Comparison of ENCODE assay signal across 8 cellular contexts in the genomic region with DNA sequence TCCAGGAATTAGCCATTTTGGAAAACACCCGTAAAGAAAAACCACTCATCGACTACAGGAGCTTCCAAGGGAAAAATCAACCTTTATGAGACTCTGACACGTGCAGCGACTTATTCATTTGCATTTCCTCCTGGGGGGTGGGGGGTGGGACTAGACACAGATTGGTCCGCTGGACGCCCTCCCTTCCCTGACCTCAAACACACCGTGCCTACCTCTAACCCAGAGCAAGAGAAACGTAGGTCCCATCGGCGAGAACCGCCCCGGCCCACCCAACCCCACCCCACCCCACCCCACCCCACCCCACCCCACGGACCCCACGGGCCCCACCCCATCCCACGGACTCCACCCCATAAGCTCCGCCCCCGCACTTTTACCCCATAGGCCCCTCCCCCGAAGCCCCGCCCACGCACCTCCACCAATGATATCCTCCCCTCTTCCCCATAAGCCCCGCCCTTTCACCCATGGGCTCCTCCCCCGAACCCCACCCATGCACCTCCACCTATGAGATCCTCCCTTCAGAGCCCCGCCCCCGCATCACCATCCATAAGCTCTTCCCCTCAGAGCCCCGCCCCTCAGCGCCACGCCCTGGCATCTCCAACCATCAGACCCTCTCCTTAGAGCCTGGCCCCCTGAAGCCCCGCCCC. TPM values are rescaled to one million over a fixed set of nuclear protein-coding genes. Genes with fewer than 3 reads are reported as not detected.
DNase-seq lines count a peak whose midpoint lies in the region; ATAC-seq, FAIRE-seq and TF ChIP-seq lines count a peak whose summit lies in the region.

No MANE protein-coding gene starts in this region.

- peaks cover 29% of the 10 kb centered on the region for H3K79me2 ChIP-seq in keratinocyte (ENCODE audit: control insufficient read depth, insufficient read depth, low read length)

- dilution Hi-C loops in keratinocyte (cut with MboI; ENCODE audit: extremely low pct_ligation_motif_present, low sequenced_read_pairs): no loop called here

- no peaks in the 10 kb centered on the region for H3K9me3 ChIP-seq in keratinocyte (ENCODE audit: control insufficient read depth, low read depth, low read length)

- no peaks in the 10 kb centered on the region for H3K27me3 ChIP-seq in keratinocyte (ENCODE audit: control insufficient read depth, extremely low read depth, insufficient read depth, low read length)

- FAIRE-seq in keratinocyte (lab: Jason Lieb, UNC): no peak

- peak overlapping the region; percentile 88 for H3K4me3 Mint-ChIP-seq in T-helper 2 cell treated with Interferon-gamma antibody and Interleukin-4, amounts not matched to agents 5 μg/mL and 100 μg/mL, for 36 hours
- H3K4me3 Mint-ChIP-seq in activated T-helper 2 cell treated with anti-CD3 and anti-CD28 coated beads, Interferon-gamma antibody, Interleukin-2, Interleukin-4, amounts not matched to agents 10 μg/mL and 5 μg/mL and 100 μg/mL, durations not matched to agents 14 hours and 24 hours and 36 hours (ENCODE audit: low read depth): peak overlapping the region; percentile 87

- H3K27ac Mint-ChIP-seq in T-helper 2 cell treated with Interferon-gamma antibody and Interleukin-4, amounts not matched to agents 5 μg/mL and 100 μg/mL, for 36 hours: peak overlapping the region; percentile 96
- H3K27ac Mint-ChIP-seq in activated T-helper 2 cell treated with anti-CD3 and anti-CD28 coated beads, Interferon-gamma antibody, Interleukin-2, Interleukin-4, amounts not matched to agents 10 μg/mL and 5 μg/mL and 100 μg/mL, durations not matched to agents 14 hours and 24 hours and 36 hours: peak overlapping the region; percentile 95

- intact Hi-C loops in activated T-helper 2 cell treated with anti-CD3 and anti-CD28 coated beads, Interferon-gamma antibody, Interleukin-2, Interleukin-4, amounts not matched to agents 10 μg/mL and 5 μg/mL and 100 μg/mL, durations not matched to agents 14 hours and 24 hours and 36 hours (cut with micrococcal nuclease): loop anchor here (1.0 to 5.0 kb wide), 4 partner anchors 34 to 1275 kb away; partner anchors contain the start of genes AKAP17A and SLC25A6

- H3K9ac ChIP-seq in keratinocyte (ENCODE audit: control insufficient read depth, extremely low read depth, insufficient read depth, low read length): no peak overlapping the region

- peaks cover 5% of the 10 kb centered on the region for H3K4me1 ChIP-seq in keratinocyte (ENCODE audit: control insufficient read depth, extremely low read depth, insufficient read depth, low read length)

- no peaks in the 10 kb centered on the region for H3K9me3 Mint-ChIP-seq in T-helper 2 cell treated with Interferon-gamma antibody and Interleukin-4, amounts not matched to agents 5 μg/mL and 100 μg/mL, for 36 hours
- no peaks in the 10 kb centered on the region for H3K9me3 Mint-ChIP-seq in activated T-helper 2 cell treated with anti-CD3 and anti-CD28 coated beads, Interferon-gamma antibody, Interleukin-2, Interleukin-4, amounts not matched to agents 10 μg/mL and 5 μg/mL and 100 μg/mL, durations not matched to agents 14 hours and 24 hours and 36 hours

- peaks cover 16% of the 10 kb centered on the region for H3K36me3 Mint-ChIP-seq in T-helper 2 cell treated with Interferon-gamma antibody and Interleukin-4, amounts not matched to agents 5 μg/mL and 100 μg/mL, for 36 hours (ENCODE audit: low read depth)
- peaks cover 27% of the 10 kb centered on the region for H3K36me3 Mint-ChIP-seq in activated T-helper 2 cell treated with anti-CD3 and anti-CD28 coated beads, Interferon-gamma antibody, Interleukin-2, Interleukin-4, amounts not matched to agents 10 μg/mL and 5 μg/mL and 100 μg/mL, durations not matched to agents 14 hours and 24 hours and 36 hours (ENCODE audit: low read depth)

- no peak for ATAC-seq in HG02885 (IDR thresholded peaks at IDR 0.05; ENCODE audit: poor library complexity, unreplicated experiment)
- ATAC-seq in HG02571 (IDR thresholded peaks at IDR 0.05; ENCODE audit: unreplicated experiment): no peak

- H2AFZ ChIP-seq in keratinocyte (ENCODE audit: control insufficient read depth, low read length): no peak overlapping the region

- TF ChIP-seq CTCF in keratinocyte (optimal IDR thresholded peaks at IDR 0.05 in 1 of 3, IDR thresholded peaks at IDR 0.05 in 1 of 3, conservative IDR thresholded peaks at IDR 0.05 in 1 of 3; ENCODE audit: extremely low read depth in 1 of 3, insufficient read depth in 2 of 3, low read length in 3 of 3): no peak

- H3K4me1 Mint-ChIP-seq in T-helper 2 cell treated with Interferon-gamma antibody and Interleukin-4, amounts not matched to agents 5 μg/mL and 100 μg/mL, for 36 hours (ENCODE audit: low read depth): peaks cover 11% of the 10 kb centered on the region
- peaks cover 14% of the 10 kb centered on the region for H3K4me1 Mint-ChIP-seq in activated T-helper 2 cell treated with anti-CD3 and anti-CD28 coated beads, Interferon-gamma antibody, Interleukin-2, Interleukin-4, amounts not matched to agents 10 μg/mL and 5 μg/mL and 100 μg/mL, durations not matched to agents 14 hours and 24 hours and 36 hours (ENCODE audit: low read depth)

- no peak overlapping the region for H3K27ac ChIP-seq in keratinocyte (ENCODE audit: control insufficient read depth, insufficient read depth, low read length)
- H3K27ac ChIP-seq in temporal lobe (ENCODE audit: low read depth, low read length): peak overlapping the region; percentile 71

- H3K9me1 ChIP-seq in keratinocyte (ENCODE audit: control insufficient read depth, extremely low read depth, insufficient read depth, low read length): no peaks in the 10 kb centered on the region

- H3K4me3 ChIP-seq in keratinocyte (ENCODE audit: control insufficient read depth in 2 of 3, extremely low read depth in 1 of 3, insufficient read depth in 2 of 3, low read depth in 1 of 3, low read length in 3 of 3): peak overlapping the region in 2 of 3 experiments; percentile 24 to 70

- H3K36me3 ChIP-seq in keratinocyte (ENCODE audit: control insufficient read depth in 2 of 2, extremely low read depth in 1 of 2, insufficient read depth in 2 of 2, low read length in 2 of 2): peaks cover 4 to 15% of the 10 kb centered on the region in 2 experiments

- H3K4me2 ChIP-seq in keratinocyte (ENCODE audit: control insufficient read depth, extremely low read depth, insufficient read depth, low read depth, low read length): no peak overlapping the region

- DNase-seq in T-helper 2 cell treated with Interferon-gamma antibody and Interleukin-4, amounts not matched to agents 5 μg/mL and 100 μg/mL, for 36 hours (ENCODE audit: low spot score): no peak
- DNase-seq in T-helper 2 cell (no peak), keratinocyte (ENCODE audit: low read depth, low spot score) (no peak), LoVo (ENCODE audit: low spot score) (no peak)
- DNase-seq in activated T-helper 2 cell treated with anti-CD3 and anti-CD28 coated beads, Interferon-gamma antibody, Interleukin-2, Interleukin-4, amounts not matched to agents 10 μg/mL and 5 μg/mL and 100 μg/mL, durations not matched to agents 14 hours and 24 hours and 36 hours (ENCODE audit: low spot score): no peak

- peaks cover 4% of the 10 kb centered on the region for H3K27me3 Mint-ChIP-seq in T-helper 2 cell treated with Interferon-gamma antibody and Interleukin-4, amounts not matched to agents 5 μg/mL and 100 μg/mL, for 36 hours (ENCODE audit: low read depth)
- H3K27me3 Mint-ChIP-seq in activated T-helper 2 cell treated with anti-CD3 and anti-CD28 coated beads, Interferon-gamma antibody, Interleukin-2, Interleukin-4, amounts not matched to agents 10 μg/mL and 5 μg/mL and 100 μg/mL, durations not matched to agents 14 hours and 24 hours and 36 hours (ENCODE audit: low read depth): no peaks in the 10 kb centered on the region

- no peaks in the 10 kb centered on the region for H4K20me1 ChIP-seq in keratinocyte (ENCODE audit: control insufficient read depth, extremely low read depth, insufficient read depth, low read length)

RNA-seq across cellular contexts. Expression of gene GTPBP6, which starts 1.1 kb away (rescaled TPM):
- 65.5 and 67.0 TPM in 2 replicates for total RNA-seq in activated T-helper 2 cell treated with anti-CD3 and anti-CD28 coated beads, Interferon-gamma antibody, Interleukin-2, Interleukin-4, amounts not matched to agents 10 μg/mL and 5 μg/mL and 100 μg/mL, durations not matched to agents 14 hours and 24 hours and 36 hours
- 16.7 to 22.7 TPM (median 20.2 TPM) in 3 replicates for polyA plus RNA-seq in keratinocyte
- 12.3 TPM for polyA plus RNA-seq in keratinocyte (2011; ENCODE audit: low read depth)
- polyA plus RNA-seq in keratinocyte (2011; cell fraction: cytosol; rRNA removed): 8.5 and 22.3 TPM in 2 replicates
- 19.9 and 24.8 TPM in 2 replicates for polyA plus RNA-seq in keratinocyte (2011; cell fraction: nucleus; rRNA removed)
- polyA plus RNA-seq in keratinocyte (2012; ENCODE audit: low replicate concordance): 23.3 and 34.1 TPM in 2 replicates
- polyA minus RNA-seq in keratinocyte: 10.0 to 15.1 TPM (median 10.9 TPM) in 3 replicates
- 36.6 TPM for polyA minus RNA-seq in keratinocyte (2011; cell fraction: cytosol; rRNA and poly(A)+ RNA removed)
- polyA minus RNA-seq in keratinocyte (2011; cell fraction: nucleus; rRNA and poly(A)+ RNA removed): 11.4 and 12.3 TPM in 2 replicates
- 11.1 TPM for total RNA-seq in temporal lobe

RNA-seq across cellular contexts. Expression of gene PLCXD1, which starts 36.4 kb away (rescaled TPM):
- total RNA-seq in activated T-helper 2 cell treated with anti-CD3 and anti-CD28 coated beads, Interferon-gamma antibody, Interleukin-2, Interleukin-4, amounts not matched to agents 10 μg/mL and 5 μg/mL and 100 μg/mL, durations not matched to agents 14 hours and 24 hours and 36 hours: 58.8 and 60.0 TPM in 2 replicates
- 6.3 to 7.1 TPM (median 6.5 TPM) in 3 replicates for polyA plus RNA-seq in keratinocyte
- polyA plus RNA-seq in keratinocyte (2011; ENCODE audit: low read depth): 29.2 TPM
- 2.7 and 3.9 TPM in 2 replicates for polyA plus RNA-seq in keratinocyte (2011; cell fraction: cytosol; rRNA removed)
- 9.7 and 13.2 TPM in 2 replicates for polyA plus RNA-seq in keratinocyte (2011; cell fraction: nucleus; rRNA removed)
- 7.6 and 37.3 TPM in 2 replicates for polyA plus RNA-seq in keratinocyte (2012; ENCODE audit: low replicate concordance)
- polyA minus RNA-seq in keratinocyte: 10.5 to 31.5 TPM (median 12.1 TPM) in 3 replicates
- 9.6 TPM for polyA minus RNA-seq in keratinocyte (2011; cell fraction: cytosol; rRNA and poly(A)+ RNA removed)
- 8.2 and 13.7 TPM in 2 replicates for polyA minus RNA-seq in keratinocyte (2011; cell fraction: nucleus; rRNA and poly(A)+ RNA removed)
- 8.1 TPM for total RNA-seq in temporal lobe
